Comparison of ENCODE assay signal across 39 cellular contexts in genomic region chr14:24349742-24350141, GRCh38. TPM values are rescaled to one million over a fixed set of nuclear protein-coding genes. Genes with fewer than 3 reads are reported as not detected.
"Had no signal": no experiment of that assay in that cellular context is flagged by ENCODE, and none has a peak within 500 bp of the region (broad histone marks: within the 10 kb centered on the region; RNA-seq: fewer than 3 reads in every experiment).

No MANE protein-coding gene starts in this region.

- H3K36me3 ChIP-seq: MG63 had no signal

- DNase-seq: Karpas-422, Kasumi-1, MG63, MM.1S, MV-4-11, NCI-H1048, NCI-H1092, NCI-H1092 treated with DMSO at 0.1 percent for 48 hours, NCI-H1105, NCI-H1105 treated with DMSO at 0.1 percent for 48 hours, NCI-H1417, NCI-H1417 treated with DMSO at 0.1 percent for 48 hours, NCI-H1436, NCI-H1436 treated with DMSO at 0.1 percent for 48 hours, NCI-H146, NCI-H1694, NCI-H1694 treated with DMSO at 0.1 percent for 48 hours, NCI-H187, NCI-H187 treated with DMSO at 0.1 percent for 48 hours, NCI-H1930, NCI-H2029, NCI-H2029 treated with DMSO at 0.1 percent for 48 hours, NCI-H2081, NCI-H2081 treated with DMSO at 0.1 percent for 48 hours, NCI-H2107, NCI-H2171, NCI-H2171 treated with DMSO at 0.1 percent for 48 hours, NCI-H2227 treated with DMSO at 0.1 percent for 48 hours, NCI-H226, NCI-H345, NCI-H446, NCI-H446 treated with DMSO at 0.1 percent for 48 hours, NCI-H510A, NCI-H510A treated with DMSO at 0.1 percent for 48 hours, NCI-H524 had no signal

- H3K27me3 ChIP-seq: MG63 had no signal

- H3K4me3 ChIP-seq: MG63 had no signal

- H3K9me3 ChIP-seq: MG63 had no signal

RNA-seq across cellular contexts. Expression of gene RIPK3, which starts 10.0 kb away (rescaled TPM):
- total RNA-seq: LHCN-M2, M059J, MCF 10A, NCI-H460 had no signal

RNA-seq across cellular contexts. Expression of gene ADCY4, which starts 14.9 kb away (rescaled TPM):
- total RNA-seq: M059J, MCF 10A had no signal
